Comparison of ENCODE assay signal across 22 cellular contexts in genomic region chr5:158640581-158640980, GRCh38.
DNase-seq lines count a peak whose midpoint lies in the region; ATAC-seq and TF ChIP-seq lines count a peak whose summit lies in the region.
"Had no signal": no experiment of that assay in that cellular context is flagged by ENCODE, and none has a peak within 500 bp of the region (broad histone marks: within the 10 kb centered on the region; RNA-seq: fewer than 3 reads in every experiment).

No MANE protein-coding gene starts in this region.

- ATAC-seq in HCT116 (no peak), PC-3 (peak; percentile 40; the same call in 1 of the 2 replicates), GM18505 (IDR thresholded peaks at IDR 0.05; ENCODE audit: unreplicated experiment) (no peak), T-helper 17 cell (no peak), HG03135 (IDR thresholded peaks at IDR 0.05; ENCODE audit: unreplicated experiment) (no peak)
- ATAC-seq: activated T-helper 17 cell treated with anti-CD3 and anti-CD28 coated beads, Interleukin-2, amount 50 U/mL, for 72 hours; left lung; sciatic nerve had no signal

- POLR2A ChIA-PET in HCT116 (lab: Charles Lee) (no interaction called here), PC-3 (lab: Charles Lee; ENCODE audit: unreplicated experiment) (no interaction called here)

- CTCF ChIA-PET in HCT116 (lab: Charles Lee) (no interaction called here), PC-3 (lab: Charles Lee) (no interaction called here)

- no peak for TF ChIP-seq CTCF in HCT116 (IDR thresholded peaks at IDR 0.05 in 2 of 3, conservative IDR thresholded peaks at IDR 0.05 in 1 of 3; ENCODE audit: borderline replicate concordance in 1 of 3, insufficient read depth in 1 of 3, low read depth in 2 of 3, low read length in 2 of 3)
- no peak for TF ChIP-seq CTCF in PC-3 (conservative IDR thresholded peaks at IDR 0.05; ENCODE audit: low read depth, low read length)
- no peak for TF ChIP-seq CTCF in epithelial cell of esophagus (IDR thresholded peaks at IDR 0.05; ENCODE audit: insufficient read depth, low read depth, low read length, missing control alignments)

- H3K79me2 ChIP-seq in HCT116 (ENCODE audit: insufficient read depth, low read length), result no peaks in the 10 kb centered on the region
- H3K79me2 ChIP-seq in PC-3 (ENCODE audit: low read length), result no peaks in the 10 kb centered on the region

- H3K4me3 Mint-ChIP-seq in T-helper 17 cell, result no peak overlapping the region
- no peak overlapping the region for H3K4me3 Mint-ChIP-seq in activated CD4-positive, alpha-beta T cell treated with anti-CD3 and anti-CD28 coated beads, Interleukin-2, amount 10 ng/mL, durations not matched to agents 24 days and 14 days
- H3K4me3 Mint-ChIP-seq: activated T-helper 17 cell treated with anti-CD3 and anti-CD28 coated beads, Interleukin-2, amount 50 U/mL, for 72 hours; CD14-positive monocyte; H9 had no signal

- no peak overlapping the region for H3K4me3 ChIP-seq in HCT116 (replicated peaks in 1 of 2; ENCODE audit: low read depth in 1 of 2, low read length in 2 of 2)
- H3K4me3 ChIP-seq in PC-3 (ENCODE audit: low read length), result no peak overlapping the region
- H3K4me3 ChIP-seq in epithelial cell of esophagus (ENCODE audit: low read length), result no peak overlapping the region
- no peak overlapping the region for H3K4me3 ChIP-seq in skeletal muscle cell (ENCODE audit: low read depth, low read length)
- H3K4me3 ChIP-seq: left lung, thyroid gland had no signal

- H3K4me1 ChIP-seq in HCT116 (ENCODE audit: control insufficient read depth in 1 of 2, insufficient read depth in 2 of 2, low read length in 2 of 2) (no peaks in the 10 kb centered on the region), PC-3 (ENCODE audit: insufficient read depth, low read length) (peaks cover 8% of the 10 kb centered on the region)
- H3K4me1 ChIP-seq: left lung, thyroid gland had no signal

- H2AFZ ChIP-seq in HCT116 (ENCODE audit: low read depth, low read length, poor library complexity, severe bottlenecking) (no peak overlapping the region), PC-3 (ENCODE audit: low read length) (no peak overlapping the region)

- H3K27ac ChIP-seq in HCT116 (ENCODE audit: low read depth, low read length), result no peak overlapping the region
- H3K27ac ChIP-seq in PC-3 (ENCODE audit: low read length), result peak overlapping the region; percentile 46
- H3K27ac ChIP-seq: epithelial cell of prostate, left lung, thyroid gland, WERI-Rb-1 had no signal

- DNase-seq in HCT116 (ENCODE audit: low read depth, low spot score), result no peak
- DNase-seq in PC-3, result peak; percentile 64
- peak; percentile 26 for DNase-seq in epithelial cell of esophagus (ENCODE audit: low read depth)
- peak; percentile 49 for DNase-seq in skeletal muscle cell (ENCODE audit: low read depth)
- DNase-seq in T-helper 17 cell, result no peak
- DNase-seq in activated CD4-positive, alpha-beta T cell treated with anti-CD3 and anti-CD28 coated beads, Interleukin-2, amount 10 ng/mL, durations not matched to agents 24 days and 14 days, result no peak
- DNase-seq: activated CD8-positive, alpha-beta memory T cell treated with anti-CD3 and anti-CD28 coated beads for 24 hours; amygdala; cortex of kidney; H9; hypothalamus; Karpas-422; stimulated activated CD4-positive, alpha-beta T cell treated with anti-CD3 and anti-CD28 coated beads, Interleukin-4, amount 100 ng/mL, for 1 hour; thyroid gland; WERI-Rb-1 had no signal

- BruUV-seq in HCT116 (replicated peaks; lab: Mats Ljungman, UMichigan) (no TSS peak), PC-3 (replicated peaks; lab: Mats Ljungman, UMichigan) (no TSS peak)

- no peak for TF ChIP-seq POLR2A in HCT116 (IDR thresholded peaks at IDR 0.05; ENCODE audit: borderline replicate concordance, extremely low read depth, insufficient read depth, insufficient read length)
- no peak for TF ChIP-seq POLR2A in GM18505 (IDR thresholded peaks at IDR 0.05; ENCODE audit: borderline replicate concordance, extremely low read depth, insufficient read depth, insufficient read length)

- H3K27me3 ChIP-seq in HCT116 (ENCODE audit: insufficient read depth, low read length) (no peaks in the 10 kb centered on the region), PC-3 (ENCODE audit: low read length) (no peaks in the 10 kb centered on the region)
- H3K27me3 ChIP-seq: left lung, thyroid gland had no signal

- no peaks in the 10 kb centered on the region for H3K4me1 Mint-ChIP-seq in T-helper 17 cell
- no peaks in the 10 kb centered on the region for H3K4me1 Mint-ChIP-seq in activated CD4-positive, alpha-beta T cell treated with anti-CD3 and anti-CD28 coated beads, Interleukin-2, amount 10 ng/mL, durations not matched to agents 24 days and 14 days
- H3K4me1 Mint-ChIP-seq: activated T-helper 17 cell treated with anti-CD3 and anti-CD28 coated beads, Interleukin-2, amount 50 U/mL, for 72 hours; CD14-positive monocyte had no signal

- H4K20me1 ChIP-seq in HCT116 (ENCODE audit: insufficient read depth) (no peaks in the 10 kb centered on the region), PC-3 (ENCODE audit: low read length) (no peaks in the 10 kb centered on the region)

- RAD21 ChIA-PET in HCT116 (lab: Charles Lee; ENCODE audit: low non-redundant PET in 1 of 2, low total read pairs in 2 of 2, uncharacterized antibody in 2 of 2, unreplicated experiment in 2 of 2), result no interaction called here

- H3K9me3 Mint-ChIP-seq in activated CD4-positive, alpha-beta T cell treated with anti-CD3 and anti-CD28 coated beads, Interleukin-2, amount 10 ng/mL, durations not matched to agents 24 days and 14 days, result no peaks in the 10 kb centered on the region
- H3K9me3 Mint-ChIP-seq: activated T-helper 17 cell treated with anti-CD3 and anti-CD28 coated beads, Interleukin-2, amount 50 U/mL, for 72 hours; H9 had no signal

- H3K9me2 ChIP-seq in HCT116 (ENCODE audit: insufficient read depth) (no peaks in the 10 kb centered on the region), PC-3 (replicated peaks; ENCODE audit: low read length) (no peaks in the 10 kb centered on the region)

- H3K4me2 ChIP-seq in HCT116 (ENCODE audit: low read length) (no peak overlapping the region), PC-3 (ENCODE audit: low read length) (no peak overlapping the region; the same call in 1 of the 2 replicates)

- H3K9ac ChIP-seq in HCT116 (ENCODE audit: low read length) (no peak overlapping the region), PC-3 (ENCODE audit: low read length) (no peak overlapping the region)

- intact Hi-C loops in HCT116 (cut with micrococcal nuclease), result no loop called here
- intact Hi-C loops in PC-3 (cut with micrococcal nuclease), result no loop called here
- intact Hi-C loops in activated CD4-positive, alpha-beta T cell treated with anti-CD3 and anti-CD28 coated beads, Interleukin-2, amount 10 ng/mL, durations not matched to agents 24 days and 14 days (cut with micrococcal nuclease), result no loop called here

- no peaks in the 10 kb centered on the region for H3K36me3 ChIP-seq in HCT116 (ENCODE audit: control insufficient read depth in 1 of 2, insufficient read depth in 2 of 2, low read length in 2 of 2)
- H3K36me3 ChIP-seq in PC-3 (ENCODE audit: low read depth, low read length), result no peaks in the 10 kb centered on the region
- H3K36me3 ChIP-seq: left lung, thyroid gland, WERI-Rb-1 had no signal

- H3K9me3 ChIP-seq in HCT116 (ENCODE audit: control insufficient read depth in 1 of 2, insufficient read depth in 1 of 2, low read depth in 1 of 2, low read length in 2 of 2), result no peaks in the 10 kb centered on the region
- no peaks in the 10 kb centered on the region for H3K9me3 ChIP-seq in PC-3 (ENCODE audit: low read length)
- H3K9me3 ChIP-seq in T-helper 17 cell (ENCODE audit: control insufficient read depth, low read length, poor library complexity, severe bottlenecking), result no peaks in the 10 kb centered on the region
- H3K9me3 ChIP-seq: left lung, thyroid gland had no signal

- no peak overlapping the region for H3K27ac Mint-ChIP-seq in T-helper 17 cell
- H3K27ac Mint-ChIP-seq in activated CD4-positive, alpha-beta T cell treated with anti-CD3 and anti-CD28 coated beads, Interleukin-2, amount 10 ng/mL, durations not matched to agents 24 days and 14 days, result no peak overlapping the region
- H3K27ac Mint-ChIP-seq: activated T-helper 17 cell treated with anti-CD3 and anti-CD28 coated beads, Interleukin-2, amount 50 U/mL, for 72 hours; CD14-positive monocyte had no signal

- no peaks in the 10 kb centered on the region for H3K36me3 Mint-ChIP-seq in T-helper 17 cell (ENCODE audit: low read depth)
- no peaks in the 10 kb centered on the region for H3K36me3 Mint-ChIP-seq in activated CD4-positive, alpha-beta T cell treated with anti-CD3 and anti-CD28 coated beads, Interleukin-2, amount 10 ng/mL, durations not matched to agents 24 days and 14 days (ENCODE audit: low read depth)
- H3K36me3 Mint-ChIP-seq: CD14-positive monocyte had no signal

- no peak for TF ChIP-seq RAD21 in HCT116 (IDR thresholded peaks at IDR 0.05; ENCODE audit: low read depth)

- H3K27me3 Mint-ChIP-seq in T-helper 17 cell, result peaks cover 35% of the 10 kb centered on the region
- no peaks in the 10 kb centered on the region for H3K27me3 Mint-ChIP-seq in activated CD4-positive, alpha-beta T cell treated with anti-CD3 and anti-CD28 coated beads, Interleukin-2, amount 10 ng/mL, durations not matched to agents 24 days and 14 days

- no peaks in the 10 kb centered on the region for H3F3A ChIP-seq in PC-3 (ENCODE audit: low read length, unreplicated experiment)

TF ChIP-seq in HCT116, 20 proteins besides CTCF, POLR2A, EP300 and RAD21 (continues in another document):
- peak; percentile 51; the same call in 1 of the 2 replicates for TF ChIP-seq EGR1 (IDR thresholded peaks at IDR 0.05; ENCODE audit: low read depth)

Comparison
In these comparisons a context has a peak if more than half of its experiments do, and no peak if none do; other contexts are left out.
1. DNase-seq: peak in PC-3 (single experiment), epithelial cell of esophagus (single experiment) and skeletal muscle cell (single experiment); none in HCT116 (single experiment), T-helper 17 cell (0 of 3) and activated CD4-positive, alpha-beta T cell treated with anti-CD3 and anti-CD28 coated beads, Interleukin-2, amount 10 ng/mL, durations not matched to agents 24 days and 14 days (single experiment).